1 cellular context compared by ENCODE assay signal in genomic region chr1:176188604-176189003, GRCh38.
TF ChIP-seq lines count a peak whose summit lies in the region.

No MANE protein-coding gene starts in this region.

TF ChIP-seq in HepG2, 621 proteins besides CTCF, POLR2A, EP300 and RAD21:
- no peak for TF ChIP-seq TGIF2 (CRISPR knock-in tag; IDR thresholded peaks at IDR 0.05)
- TF ChIP-seq ZNF839 (CRISPR knock-in tag; IDR thresholded peaks at IDR 0.05; ENCODE audit: borderline replicate concordance), result no peak
- TF ChIP-seq TEAD3 (CRISPR knock-in tag; optimal IDR thresholded peaks at IDR 0.05; ENCODE audit: borderline replicate concordance), result peak; percentile 14
- TF ChIP-seq BRCA1 (CRISPR knock-in tag; IDR thresholded peaks at IDR 0.05), result no peak
- no peak for TF ChIP-seq REXO4 (CRISPR knock-in tag; IDR thresholded peaks at IDR 0.05; ENCODE audit: borderline replicate concordance)
- no peak for TF ChIP-seq GFI1 (CRISPR knock-in tag; IDR thresholded peaks at IDR 0.05; ENCODE audit: borderline replicate concordance)
